Comparison of ENCODE assay signal across 1 cellular context in genomic region chr7:3787717-3788311, GRCh38.
TF ChIP-seq lines count a peak whose summit lies in the region.

No MANE protein-coding gene starts in this region.

TF ChIP-seq in GM23338, 12 proteins besides CTCF, POLR2A, EP300 and RAD21 (continued from another document):
- TF ChIP-seq ETS1 (IDR thresholded peaks at IDR 0.05) (no peak), NANOG (IDR thresholded peaks at IDR 0.05; ENCODE audit: borderline replicate concordance) (no peak), JUNB (IDR thresholded peaks at IDR 0.05; ENCODE audit: unreplicated experiment) (no peak), ZNF331 (CRISPR knock-in tag; IDR thresholded peaks at IDR 0.05; ENCODE audit: low read depth) (no peak), CREB1 (CRISPR knock-in tag; IDR thresholded peaks at IDR 0.05; ENCODE audit: low read depth) (no peak)
- TF ChIP-seq, protein P1, sequence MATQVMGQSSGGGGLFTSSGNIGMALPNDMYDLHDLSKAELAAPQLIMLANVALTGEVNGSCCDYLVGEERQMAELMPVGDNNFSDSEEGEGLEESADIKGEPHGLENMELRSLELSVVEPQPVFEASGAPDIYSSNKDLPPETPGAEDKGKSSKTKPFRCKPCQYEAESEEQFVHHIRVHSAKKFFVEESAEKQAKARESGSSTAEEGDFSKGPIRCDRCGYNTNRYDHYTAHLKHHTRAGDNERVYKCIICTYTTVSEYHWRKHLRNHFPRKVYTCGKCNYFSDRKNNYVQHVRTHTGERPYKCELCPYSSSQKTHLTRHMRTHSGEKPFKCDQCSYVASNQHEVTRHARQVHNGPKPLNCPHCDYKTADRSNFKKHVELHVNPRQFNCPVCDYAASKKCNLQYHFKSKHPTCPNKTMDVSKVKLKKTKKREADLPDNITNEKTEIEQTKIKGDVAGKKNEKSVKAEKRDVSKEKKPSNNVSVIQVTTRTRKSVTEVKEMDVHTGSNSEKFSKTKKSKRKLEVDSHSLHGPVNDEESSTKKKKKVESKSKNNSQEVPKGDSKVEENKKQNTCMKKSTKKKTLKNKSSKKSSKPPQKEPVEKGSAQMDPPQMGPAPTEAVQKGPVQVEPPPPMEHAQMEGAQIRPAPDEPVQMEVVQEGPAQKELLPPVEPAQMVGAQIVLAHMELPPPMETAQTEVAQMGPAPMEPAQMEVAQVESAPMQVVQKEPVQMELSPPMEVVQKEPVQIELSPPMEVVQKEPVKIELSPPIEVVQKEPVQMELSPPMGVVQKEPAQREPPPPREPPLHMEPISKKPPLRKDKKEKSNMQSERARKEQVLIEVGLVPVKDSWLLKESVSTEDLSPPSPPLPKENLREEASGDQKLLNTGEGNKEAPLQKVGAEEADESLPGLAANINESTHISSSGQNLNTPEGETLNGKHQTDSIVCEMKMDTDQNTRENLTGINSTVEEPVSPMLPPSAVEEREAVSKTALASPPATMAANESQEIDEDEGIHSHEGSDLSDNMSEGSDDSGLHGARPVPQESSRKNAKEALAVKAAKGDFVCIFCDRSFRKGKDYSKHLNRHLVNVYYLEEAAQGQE (IDR thresholded peaks at IDR 0.05; ENCODE audit: unreplicated experiment), result no peak
